33 cellular contexts compared by ENCODE assay signal in the genomic region with DNA sequence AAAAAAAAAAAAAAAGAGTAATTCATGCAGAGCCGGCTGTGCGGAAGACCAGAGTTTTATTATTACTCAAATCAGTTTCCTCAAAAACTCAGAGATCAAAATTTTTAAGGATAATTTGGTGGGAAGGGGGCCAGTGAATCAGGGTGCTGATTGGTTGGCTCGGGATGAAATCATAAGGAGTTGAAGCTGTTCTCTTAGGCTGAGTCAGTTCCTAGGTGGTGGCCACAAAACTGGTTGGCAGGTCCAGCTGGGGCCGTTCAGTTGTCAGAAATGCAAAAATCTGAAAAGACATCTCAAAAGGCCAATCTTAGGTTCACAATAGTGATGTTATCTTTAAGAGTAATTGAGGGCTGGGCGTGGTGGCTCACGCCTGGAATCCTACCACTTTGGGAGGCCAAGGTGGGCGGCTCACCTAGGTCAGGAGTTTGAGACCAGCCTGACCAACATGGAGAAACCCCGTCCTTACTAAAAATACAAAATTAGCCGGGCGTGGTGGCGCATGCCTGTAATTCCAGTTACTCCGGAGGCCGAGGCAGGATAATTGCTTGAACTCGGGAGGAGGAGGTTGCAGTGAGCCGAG. TPM values are rescaled to one million over a fixed set of nuclear protein-coding genes. Genes with fewer than 3 reads are reported as not detected.
"Had no signal": no experiment of that assay in that cellular context is flagged by ENCODE, and none has a peak within 500 bp of the region (broad histone marks: within the 10 kb centered on the region; RNA-seq: fewer than 3 reads in every experiment).

No MANE protein-coding gene starts in this region.

- DNase-seq: activated CD4-positive, alpha-beta T cell treated with anti-CD3 and anti-CD28 coated beads for 48 hours; activated CD4-positive, alpha-beta T cell treated with anti-CD3 and anti-CD28 coated beads, Interleukin-2, amount 50 U/mL, for 48 hours; activated CD4-positive, CD25-positive, alpha-beta regulatory T cell; activated CD8-positive, alpha-beta memory T cell treated with anti-CD3 and anti-CD28 coated beads for 24 hours; activated gamma-delta T cell; activated naive CD4-positive, alpha-beta T cell treated with anti-CD3 and anti-CD28 coated beads, Interleukin-2, amount 10 ng/mL, durations not matched to agents 7 days and 5 days; activated naive CD8-positive, alpha-beta T cell treated with anti-CD3 and anti-CD28 coated beads, Interleukin-2, amount 10 ng/mL, durations not matched to agents 7 days and 5 days; cerebellar nuclear complex; effector memory CD4-positive, alpha-beta T cell; foreskin fibroblast; head of caudate nucleus; hippocampal formation; immature natural killer cell; kidney; left colon; mammary epithelial cell; right cardiac atrium; stimulated activated CD4-positive, alpha-beta T cell treated with anti-CD3 and anti-CD28 coated beads, Interleukin-4, amount 100 ng/mL, for 24 hours; T-helper 1 cell; thyroid gland had no signal

- H3K27ac ChIP-seq: ascending aorta, cardiac muscle cell, coronary artery, dorsolateral prefrontal cortex, thyroid gland had no signal

- H3K9me3 ChIP-seq: ascending aorta, thyroid gland had no signal

- H3K4me3 ChIP-seq: ascending aorta, cardiac muscle cell, coronary artery, dorsolateral prefrontal cortex, thyroid gland had no signal

- H3K27ac Mint-ChIP-seq: activated naive CD4-positive, alpha-beta T cell treated with anti-CD3 and anti-CD28 coated beads, Interleukin-2, amount 10 ng/mL, durations not matched to agents 7 days and 5 days; activated naive CD8-positive, alpha-beta T cell treated with anti-CD3 and anti-CD28 coated beads, Interleukin-2, amount 10 ng/mL, durations not matched to agents 7 days and 5 days; stimulated activated effector memory CD8-positive, alpha-beta T cell treated with anti-CD3 and anti-CD28 coated beads, Interleukin-12 subunit alpha, Interleukin-12 subunit beta, amount 100 ng/mL, for 72 hours; stimulated activated naive CD8-positive, alpha-beta T cell treated with anti-CD3 and anti-CD28 coated beads, Interleukin-15, Interleukin-2, amounts not matched to agents 100 ng/mL and 50 ng/mL, for 24 hours; T-helper 2 cell treated with Interferon-gamma antibody and Interleukin-4, amounts not matched to agents 5 μg/mL and 100 μg/mL, for 36 hours had no signal

- ATAC-seq: left colon; right cardiac atrium; stimulated activated effector memory CD8-positive, alpha-beta T cell treated with anti-CD3 and anti-CD28 coated beads, Interleukin-12 subunit alpha, Interleukin-12 subunit beta, amount 100 ng/mL, for 72 hours had no signal

- H3K27me3 Mint-ChIP-seq: activated naive CD4-positive, alpha-beta T cell treated with anti-CD3 and anti-CD28 coated beads, Interleukin-2, amount 10 ng/mL, durations not matched to agents 7 days and 5 days; activated naive CD8-positive, alpha-beta T cell treated with anti-CD3 and anti-CD28 coated beads, Interleukin-2, amount 10 ng/mL, durations not matched to agents 7 days and 5 days; stimulated activated naive CD8-positive, alpha-beta T cell treated with anti-CD3 and anti-CD28 coated beads, Interleukin-15, Interleukin-2, amounts not matched to agents 100 ng/mL and 50 ng/mL, for 24 hours had no signal

- H3K27me3 ChIP-seq: ascending aorta, cardiac muscle cell, dorsolateral prefrontal cortex, thyroid gland had no signal

- H3K4me3 Mint-ChIP-seq: activated naive CD4-positive, alpha-beta T cell treated with anti-CD3 and anti-CD28 coated beads, Interleukin-2, amount 10 ng/mL, durations not matched to agents 7 days and 5 days; activated naive CD8-positive, alpha-beta T cell treated with anti-CD3 and anti-CD28 coated beads, Interleukin-2, amount 10 ng/mL, durations not matched to agents 7 days and 5 days; stimulated activated effector memory CD8-positive, alpha-beta T cell treated with anti-CD3 and anti-CD28 coated beads, Interleukin-12 subunit alpha, Interleukin-12 subunit beta, amount 100 ng/mL, for 72 hours; stimulated activated naive CD8-positive, alpha-beta T cell treated with anti-CD3 and anti-CD28 coated beads, Interleukin-15, Interleukin-2, amounts not matched to agents 100 ng/mL and 50 ng/mL, for 24 hours; T-helper 2 cell treated with Interferon-gamma antibody and Interleukin-4, amounts not matched to agents 5 μg/mL and 100 μg/mL, for 36 hours had no signal

- H3K9me3 Mint-ChIP-seq: activated naive CD4-positive, alpha-beta T cell treated with anti-CD3 and anti-CD28 coated beads, Interleukin-2, amount 10 ng/mL, durations not matched to agents 7 days and 5 days; activated naive CD8-positive, alpha-beta T cell treated with anti-CD3 and anti-CD28 coated beads, Interleukin-2, amount 10 ng/mL, durations not matched to agents 7 days and 5 days; immature natural killer cell; nephron; stimulated activated effector memory CD8-positive, alpha-beta T cell treated with anti-CD3 and anti-CD28 coated beads, Interleukin-12 subunit alpha, Interleukin-12 subunit beta, amount 100 ng/mL, for 72 hours; stimulated activated naive CD8-positive, alpha-beta T cell treated with anti-CD3 and anti-CD28 coated beads, Interleukin-15, Interleukin-2, amounts not matched to agents 100 ng/mL and 50 ng/mL, for 24 hours; T-helper 2 cell treated with Interferon-gamma antibody and Interleukin-4, amounts not matched to agents 5 μg/mL and 100 μg/mL, for 36 hours had no signal

- H3K36me3 Mint-ChIP-seq: activated naive CD8-positive, alpha-beta T cell treated with anti-CD3 and anti-CD28 coated beads, Interleukin-2, amount 10 ng/mL, durations not matched to agents 7 days and 5 days; brain; immature natural killer cell had no signal

- H3K36me3 ChIP-seq: ascending aorta, cardiac muscle cell, thyroid gland had no signal

RNA-seq across cellular contexts. Expression of a gene that starts 15.3 kb away (rescaled TPM):
- total RNA-seq: activated naive CD8-positive, alpha-beta T cell treated with anti-CD3 and anti-CD28 coated beads, Interleukin-2, amount 10 ng/mL, durations not matched to agents 7 days and 5 days; ascending aorta; cardiac muscle cell; epithelial cell of proximal tubule; kidney; mucosa of gallbladder; skeletal muscle tissue; urinary bladder had no signal
- polyA plus RNA-seq: cardiac muscle cell, immature natural killer cell had no signal

RNA-seq across cellular contexts. Expression of a gene that starts 50.4 kb away (rescaled TPM):
- total RNA-seq: ascending aorta had no signal
